In the genomic region with DNA sequence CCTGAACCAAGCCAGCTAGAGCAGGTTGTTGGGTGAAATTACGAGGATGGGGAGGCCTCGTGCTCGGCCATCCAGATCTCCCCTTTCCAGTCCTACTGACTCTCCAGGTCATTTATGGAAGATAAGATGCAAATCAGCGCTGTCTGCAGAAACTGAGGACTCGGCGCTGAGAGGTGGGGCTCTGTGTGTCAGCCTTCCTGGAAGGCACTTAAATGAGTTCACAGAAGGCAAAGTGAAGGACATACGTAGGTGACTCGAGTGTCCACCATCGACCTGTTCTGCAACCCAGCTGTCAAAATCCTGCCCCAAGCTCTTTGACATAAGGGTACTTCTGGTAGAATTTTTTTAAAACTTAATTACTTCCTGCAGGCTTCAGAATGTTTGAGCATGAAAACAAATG, we compare ENCODE assay signal across 1 cellular context.
TF ChIP-seq lines count a peak whose summit lies in the region.

No MANE protein-coding gene starts in this region.

TF ChIP-seq in SK-N-SH treated with all-trans-retinoic acid at 6 μM for 48 hours, 23 proteins besides CTCF, POLR2A, EP300 and RAD21 (continued from another document):
- TF ChIP-seq, protein P1, sequence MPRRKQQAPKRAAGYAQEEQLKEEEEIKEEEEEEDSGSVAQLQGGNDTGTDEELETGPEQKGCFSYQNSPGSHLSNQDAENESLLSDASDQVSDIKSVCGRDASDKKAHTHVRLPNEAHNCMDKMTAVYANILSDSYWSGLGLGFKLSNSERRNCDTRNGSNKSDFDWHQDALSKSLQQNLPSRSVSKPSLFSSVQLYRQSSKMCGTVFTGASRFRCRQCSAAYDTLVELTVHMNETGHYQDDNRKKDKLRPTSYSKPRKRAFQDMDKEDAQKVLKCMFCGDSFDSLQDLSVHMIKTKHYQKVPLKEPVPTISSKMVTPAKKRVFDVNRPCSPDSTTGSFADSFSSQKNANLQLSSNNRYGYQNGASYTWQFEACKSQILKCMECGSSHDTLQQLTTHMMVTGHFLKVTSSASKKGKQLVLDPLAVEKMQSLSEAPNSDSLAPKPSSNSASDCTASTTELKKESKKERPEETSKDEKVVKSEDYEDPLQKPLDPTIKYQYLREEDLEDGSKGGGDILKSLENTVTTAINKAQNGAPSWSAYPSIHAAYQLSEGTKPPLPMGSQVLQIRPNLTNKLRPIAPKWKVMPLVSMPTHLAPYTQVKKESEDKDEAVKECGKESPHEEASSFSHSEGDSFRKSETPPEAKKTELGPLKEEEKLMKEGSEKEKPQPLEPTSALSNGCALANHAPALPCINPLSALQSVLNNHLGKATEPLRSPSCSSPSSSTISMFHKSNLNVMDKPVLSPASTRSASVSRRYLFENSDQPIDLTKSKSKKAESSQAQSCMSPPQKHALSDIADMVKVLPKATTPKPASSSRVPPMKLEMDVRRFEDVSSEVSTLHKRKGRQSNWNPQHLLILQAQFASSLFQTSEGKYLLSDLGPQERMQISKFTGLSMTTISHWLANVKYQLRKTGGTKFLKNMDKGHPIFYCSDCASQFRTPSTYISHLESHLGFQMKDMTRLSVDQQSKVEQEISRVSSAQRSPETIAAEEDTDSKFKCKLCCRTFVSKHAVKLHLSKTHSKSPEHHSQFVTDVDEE (CRISPR knock-in tag; IDR thresholded peaks at IDR 0.05): no peak
- TF ChIP-seq RARB (CRISPR knock-in tag; IDR thresholded peaks at IDR 0.05) (no peak), ZNF565 (CRISPR knock-in tag; conservative IDR thresholded peaks at IDR 0.05; ENCODE audit: low read depth) (no peak), OSR1 (CRISPR knock-in tag; IDR thresholded peaks at IDR 0.05) (no peak), ZFP30 (CRISPR knock-in tag; IDR thresholded peaks at IDR 0.05) (no peak), ESRRG (CRISPR knock-in tag; IDR thresholded peaks at IDR 0.05) (no peak)
